ENCODE assay signal across 15 cellular contexts in genomic region chr22:42921301-42921700, GRCh38.
DNase-seq lines count a peak whose midpoint lies in the region; ATAC-seq and TF ChIP-seq lines count a peak whose summit lies in the region.
"Had no signal": no experiment of that assay in that cellular context is flagged by ENCODE, and none has a peak within 500 bp of the region (broad histone marks: within the 10 kb centered on the region; RNA-seq: fewer than 3 reads in every experiment).

No MANE protein-coding gene starts in this region.

- H3K27me3 ChIP-seq in lower lobe of right lung (ENCODE audit: low read depth) (no peaks in the 10 kb centered on the region), transverse colon (no peaks in the 10 kb centered on the region)
- H3K27me3 ChIP-seq: dorsolateral prefrontal cortex had no signal

- ATAC-seq in lower lobe of right lung (peak; percentile 75 to 81), HG03095 (IDR thresholded peaks at IDR 0.05; ENCODE audit: unreplicated experiment) (no peak), GM19455 (IDR thresholded peaks at IDR 0.05; ENCODE audit: unreplicated experiment) (no peak)
- ATAC-seq: stimulated activated naive CD8-positive, alpha-beta T cell treated with anti-CD3 and anti-CD28 coated beads, Interleukin-15, Interleukin-2, amounts not matched to agents 100 U/mL and 50 U/mL, for 24 hours had no signal

- in situ Hi-C loops in transverse colon (cut with MboI; ENCODE audit: low pct_ligation_motif_present in 1 of 4, low pct_unique_long_range_greater_than_20kb in 1 of 4, low sequenced_read_pairs in 3 of 4) = no loop called here

- DNase-seq in NCI-H2196 (lab: John Stamatoyannopoulos, UW; ENCODE audit: unreplicated experiment) (peak; percentile 30), NCI-H2196 treated with DMSO at 0.1 percent for 48 hours (lab: John Stamatoyannopoulos, UW; ENCODE audit: unreplicated experiment) (no peak), lower lobe of right lung (no peak), transverse colon (no peak), GM10248 (ENCODE audit: extremely low spot score) (no peak)
- DNase-seq: activated gamma-delta T cell treated with Interleukin-2 at 50 U/mL for 16 hours; dorsolateral prefrontal cortex; Kasumi-1; NCI-H1694; NCI-H510A; stimulated activated naive CD8-positive, alpha-beta T cell treated with anti-CD3 and anti-CD28 coated beads, Interleukin-15, Interleukin-2, amounts not matched to agents 100 U/mL and 50 U/mL, for 24 hours had no signal

- H3K9me3 ChIP-seq in lower lobe of right lung (no peaks in the 10 kb centered on the region), transverse colon (no peaks in the 10 kb centered on the region)

- H3K27ac ChIP-seq in adipose tissue (ENCODE audit: low read depth, low read length) = peak overlapping the region; percentile 32
- peak overlapping the region; percentile 57 for H3K27ac ChIP-seq in lower lobe of right lung
- H3K27ac ChIP-seq in transverse colon = peak overlapping the region in 3 of 4 donors; percentile 3 to 47 (median 23)
- H3K27ac ChIP-seq: 22Rv1, dorsolateral prefrontal cortex had no signal

- H3K4me3 ChIP-seq in lower lobe of right lung = no peak overlapping the region
- no peak overlapping the region for H3K4me3 ChIP-seq in transverse colon
- H3K4me3 ChIP-seq: dorsolateral prefrontal cortex had no signal

- POLR2A ChIA-PET in GM10248 (lab: Yijun Ruan, JAX) = no interaction called here

- intact Hi-C loops in lower lobe of right lung (cut with DNase I) (no loop called here), transverse colon (cut with DNase I; ENCODE audit: low total_unique reads) (no loop called here)

- TF ChIP-seq EP300 in transverse colon (IDR thresholded peaks at IDR 0.05; ENCODE audit: low read depth) = no peak

- CTCF ChIA-PET in GM10248 (lab: Yijun Ruan, JAX) = interaction anchor here (1.0 to 3.7 kb wide), 4 partner anchors 10 to 21 kb away, joined by 3 to 10 read pairs (median 7); no protein-coding TSS in a partner anchor

- TF ChIP-seq CTCF in lower lobe of right lung (IDR thresholded peaks at IDR 0.05) (no peak), transverse colon (IDR thresholded peaks at IDR 0.05) (no peak), GM10248 (IDR thresholded peaks at IDR 0.05; ENCODE audit: control extremely low read depth, extremely low read depth, low read depth, missing control alignments) (no peak)

- TF ChIP-seq POLR2A in transverse colon (IDR thresholded peaks at IDR 0.05) = no peak

- H3K4me1 ChIP-seq in lower lobe of right lung (peaks cover 70% of the 10 kb centered on the region), transverse colon (peaks cover 15 to 60% (median 23%) of the 10 kb centered on the region in 4 donors)

- 47 to 98% (median 83%) methylated on average over 4 of the region's 4 CpGs for WGBS in adipose tissue, 3 donors
- 91 to 95% methylated on average over 4 of the region's 4 CpGs for WGBS in transverse colon (ENCODE audit: low coverage in 1 of 2), 2 donors

- H3K36me3 ChIP-seq in lower lobe of right lung (no peaks in the 10 kb centered on the region), transverse colon (no peaks in the 10 kb centered on the region)

Comparison
In these comparisons a context has a peak if more than half of its experiments do, and no peak if none do; other contexts are left out.
1. ATAC-seq: peak in lower lobe of right lung (2 of 2); none in HG03095 (single experiment) and GM19455 (single experiment).
2. Peak in every context shown above with its lines, with median percentiles within 50 percentile points of each other: H3K27ac ChIP-seq.